1 cellular context compared by ENCODE assay signal in the genomic region with DNA sequence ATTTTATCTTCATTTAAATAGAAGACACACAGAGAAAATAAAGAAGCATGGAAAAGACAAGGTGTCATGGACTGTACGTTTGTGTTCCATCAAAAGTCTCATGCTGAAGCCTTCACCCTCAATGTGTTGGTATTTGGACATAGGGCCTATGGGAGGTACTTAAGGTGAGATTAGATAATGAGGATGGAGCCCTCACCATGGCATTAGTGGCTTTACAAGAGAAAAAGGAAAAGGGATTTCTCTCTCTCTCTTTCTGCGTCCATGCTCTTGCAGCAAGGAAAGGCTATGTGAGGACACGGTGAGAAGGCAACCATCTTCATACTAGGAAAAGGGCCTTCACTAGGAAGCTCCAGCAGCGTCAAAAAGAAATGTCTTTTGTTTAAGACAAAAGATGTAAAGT.
TF ChIP-seq lines count a peak whose summit lies in the region.

No MANE protein-coding gene starts in this region.

TF ChIP-seq in WTC11, 78 proteins besides CTCF, POLR2A, EP300 and RAD21:
- TF ChIP-seq, protein P1, sequence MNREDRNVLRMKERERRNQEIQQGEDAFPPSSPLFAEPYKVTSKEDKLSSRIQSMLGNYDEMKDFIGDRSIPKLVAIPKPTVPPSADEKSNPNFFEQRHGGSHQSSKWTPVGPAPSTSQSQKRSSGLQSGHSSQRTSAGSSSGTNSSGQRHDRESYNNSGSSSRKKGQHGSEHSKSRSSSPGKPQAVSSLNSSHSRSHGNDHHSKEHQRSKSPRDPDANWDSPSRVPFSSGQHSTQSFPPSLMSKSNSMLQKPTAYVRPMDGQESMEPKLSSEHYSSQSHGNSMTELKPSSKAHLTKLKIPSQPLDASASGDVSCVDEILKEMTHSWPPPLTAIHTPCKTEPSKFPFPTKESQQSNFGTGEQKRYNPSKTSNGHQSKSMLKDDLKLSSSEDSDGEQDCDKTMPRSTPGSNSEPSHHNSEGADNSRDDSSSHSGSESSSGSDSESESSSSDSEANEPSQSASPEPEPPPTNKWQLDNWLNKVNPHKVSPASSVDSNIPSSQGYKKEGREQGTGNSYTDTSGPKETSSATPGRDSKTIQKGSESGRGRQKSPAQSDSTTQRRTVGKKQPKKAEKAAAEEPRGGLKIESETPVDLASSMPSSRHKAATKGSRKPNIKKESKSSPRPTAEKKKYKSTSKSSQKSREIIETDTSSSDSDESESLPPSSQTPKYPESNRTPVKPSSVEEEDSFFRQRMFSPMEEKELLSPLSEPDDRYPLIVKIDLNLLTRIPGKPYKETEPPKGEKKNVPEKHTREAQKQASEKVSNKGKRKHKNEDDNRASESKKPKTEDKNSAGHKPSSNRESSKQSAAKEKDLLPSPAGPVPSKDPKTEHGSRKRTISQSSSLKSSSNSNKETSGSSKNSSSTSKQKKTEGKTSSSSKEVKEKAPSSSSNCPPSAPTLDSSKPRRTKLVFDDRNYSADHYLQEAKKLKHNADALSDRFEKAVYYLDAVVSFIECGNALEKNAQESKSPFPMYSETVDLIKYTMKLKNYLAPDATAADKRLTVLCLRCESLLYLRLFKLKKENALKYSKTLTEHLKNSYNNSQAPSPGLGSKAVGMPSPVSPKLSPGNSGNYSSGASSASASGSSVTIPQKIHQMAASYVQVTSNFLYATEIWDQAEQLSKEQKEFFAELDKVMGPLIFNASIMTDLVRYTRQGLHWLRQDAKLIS (CRISPR knock-in tag; IDR thresholded peaks at IDR 0.05; ENCODE audit: borderline replicate concordance), result peak; percentile 82; the same call in 1 of the 2 replicates
- 0 out of 2 replicates have a peak, but pooled peaks have one; percentile 29 for TF ChIP-seq EMX1 (CRISPR knock-in tag; IDR thresholded peaks at IDR 0.05)
- TF ChIP-seq ATF3 (CRISPR knock-in tag; conservative IDR thresholded peaks at IDR 0.05), result no peak
- no peak for TF ChIP-seq ZNF512 (CRISPR knock-in tag; IDR thresholded peaks at IDR 0.05; ENCODE audit: borderline replicate concordance)
